In the genomic region with DNA sequence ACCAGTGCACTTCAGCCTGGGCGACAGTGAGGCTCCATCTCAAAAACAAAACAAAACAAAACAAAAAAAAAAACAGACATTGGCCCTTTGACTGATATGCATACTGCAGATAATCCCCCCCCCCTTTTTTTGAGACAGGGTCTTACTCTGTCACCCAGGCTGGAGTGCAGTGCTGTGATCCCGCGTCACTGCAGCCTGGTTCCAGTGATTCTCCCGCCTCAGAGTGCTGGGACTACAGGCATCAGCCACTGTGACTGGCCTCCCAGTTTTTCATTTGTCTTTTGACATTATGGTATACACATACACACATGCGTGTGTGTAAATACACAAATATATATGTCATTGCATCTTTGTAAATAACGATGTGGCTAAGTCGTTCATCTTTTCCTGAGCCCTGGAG, we compare ENCODE assay signal across 20 cellular contexts.
"Had no signal": no experiment of that assay in that cellular context is flagged by ENCODE, and none has a peak within 500 bp of the region (broad histone marks: within the 10 kb centered on the region; RNA-seq: fewer than 3 reads in every experiment).

No MANE protein-coding gene starts in this region.

- H3K9me3 Mint-ChIP-seq: endodermal cell; memory B cell; natural killer cell; stimulated activated memory B cell treated with anti-CD40 and anti-IgM and Interleukin-4, amounts not matched to agents 10 μg/mL and 1 μg/mL and 100 μg/mL, for 72 hours had no signal

- H3K9me3 ChIP-seq: gastrocnemius medialis, lower lobe of right lung, psoas muscle, sigmoid colon, thoracic aorta, tibial nerve, upper lobe of left lung had no signal

- H3K27me3 ChIP-seq: gastrocnemius medialis, sigmoid colon, tibial nerve, upper lobe of left lung had no signal

- H3K27ac ChIP-seq: epithelial cell of prostate, gastrocnemius medialis, lower lobe of right lung, psoas muscle, sigmoid colon, thoracic aorta, tibial nerve, upper lobe of left lung had no signal

- H3K36me3 ChIP-seq: gastrocnemius medialis, sigmoid colon, thoracic aorta, tibial nerve had no signal

- H3K27me3 Mint-ChIP-seq: memory B cell; stimulated activated memory B cell treated with anti-CD40 and anti-IgM and Interleukin-4, amounts not matched to agents 10 μg/mL and 1 μg/mL and 100 μg/mL, for 72 hours had no signal

- H3K4me1 Mint-ChIP-seq: endodermal cell had no signal

- DNase-seq: effector CD8-positive, alpha-beta T cell; endodermal cell; foreskin fibroblast; gastrocnemius medialis; left ventricle myocardium superior; lower lobe of right lung; natural killer cell; nucleus accumbens; sigmoid colon; stimulated activated CD4-positive, alpha-beta T cell treated with anti-CD3 and anti-CD28 coated beads, Interleukin-4, amount 100 ng/mL, for 4 hours; stimulated activated naive CD8-positive, alpha-beta T cell treated with anti-CD3 and anti-CD28 coated beads, Interleukin-15, Interleukin-2, amounts not matched to agents 100 U/mL and 50 U/mL, for 24 hours; substantia nigra had no signal

- H3K4me1 ChIP-seq: psoas muscle had no signal

- H3K36me3 Mint-ChIP-seq: memory B cell; natural killer cell; stimulated activated memory B cell treated with anti-CD40 and anti-IgM and Interleukin-4, amounts not matched to agents 10 μg/mL and 1 μg/mL and 100 μg/mL, for 72 hours had no signal

- H3K4me3 Mint-ChIP-seq: endodermal cell; memory B cell; natural killer cell; stimulated activated memory B cell treated with anti-CD40 and anti-IgM and Interleukin-4, amounts not matched to agents 10 μg/mL and 1 μg/mL and 100 μg/mL, for 72 hours had no signal

- H3K27ac Mint-ChIP-seq: endodermal cell; memory B cell; natural killer cell; stimulated activated memory B cell treated with anti-CD40 and anti-IgM and Interleukin-4, amounts not matched to agents 10 μg/mL and 1 μg/mL and 100 μg/mL, for 72 hours had no signal

- ATAC-seq: esophagus mucosa; gastrocnemius medialis; lower lobe of right lung; natural killer cell; psoas muscle; stimulated activated memory B cell treated with anti-CD40 and anti-IgM and Interleukin-4, amounts not matched to agents 10 μg/mL and 1 μg/mL and 100 μg/mL, for 72 hours; stimulated activated naive CD8-positive, alpha-beta T cell treated with anti-CD3 and anti-CD28 coated beads, Interleukin-15, Interleukin-2, amounts not matched to agents 100 U/mL and 50 U/mL, for 24 hours had no signal

- H3K4me3 ChIP-seq: gastrocnemius medialis, lower lobe of right lung, psoas muscle, sigmoid colon, thoracic aorta, tibial nerve, upper lobe of left lung had no signal
